In the genomic region with DNA sequence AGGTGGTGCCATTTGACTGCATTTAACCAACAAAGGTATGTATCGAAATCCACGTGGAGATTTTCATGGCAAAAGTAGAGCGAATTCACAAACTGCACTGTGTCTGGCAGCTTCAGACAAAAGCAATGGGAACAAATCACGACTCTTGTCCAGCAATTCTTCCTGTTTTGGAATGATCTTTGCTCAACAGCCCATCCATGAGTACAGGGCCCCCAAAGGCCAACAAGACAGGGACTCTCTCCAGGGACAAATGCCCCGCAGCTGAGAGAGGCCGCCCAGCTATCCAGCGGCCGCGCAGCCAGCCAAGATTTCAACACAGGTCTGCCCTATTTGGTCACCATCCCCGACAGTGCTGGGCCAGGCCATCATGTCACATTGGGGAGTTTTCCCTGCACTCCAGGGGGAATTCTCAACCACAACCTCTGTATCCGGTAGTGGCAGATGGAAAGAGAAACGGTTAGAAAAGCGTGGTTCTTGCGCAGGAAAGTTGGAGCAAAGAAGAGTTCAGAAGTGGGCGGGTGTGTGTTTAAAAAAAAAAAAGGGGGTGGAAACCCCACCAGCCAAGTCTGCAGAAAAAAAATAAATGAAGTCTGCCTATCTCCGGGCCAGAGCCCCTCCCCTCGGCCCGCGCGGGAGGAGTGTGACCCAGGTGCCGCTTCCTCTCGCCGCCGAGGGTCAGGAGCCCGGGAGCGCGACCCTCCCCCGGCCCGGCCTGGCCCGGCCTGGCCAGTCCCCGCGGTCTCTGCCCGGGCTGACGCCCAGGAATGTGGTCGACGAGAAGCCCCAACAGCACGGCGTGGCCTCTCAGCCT, we compare ENCODE assay signal across 8 cellular contexts. TPM values are rescaled to one million over a fixed set of nuclear protein-coding genes. Genes with fewer than 3 reads are reported as not detected.
DNase-seq lines count a peak whose midpoint lies in the region; ATAC-seq and TF ChIP-seq lines count a peak whose summit lies in the region.

A gene with protein sequence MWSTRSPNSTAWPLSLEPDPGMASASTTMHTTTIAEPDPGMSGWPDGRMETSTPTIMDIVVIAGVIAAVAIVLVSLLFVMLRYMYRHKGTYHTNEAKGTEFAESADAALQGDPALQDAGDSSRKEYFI (plus strand): TSS at position 659 of the 811 bp plus-strand sequence. CDS start 106 bp downstream, at position 765.

- H3K9me3 ChIP-seq in ectodermal cell (ENCODE audit: control insufficient read depth, low read length) = no peaks in the 10 kb centered on the region
- H3K9me3 ChIP-seq in lower lobe of right lung = no peaks in the 10 kb centered on the region

- peak within 1 kb of the TSS; percentile 99 to 100 for H3K27ac Mint-ChIP-seq in stimulated activated naive CD8-positive, alpha-beta T cell treated with anti-CD3 and anti-CD28 coated beads, Interleukin-15, amount 100 ng/mL, for 72 hours

- TF ChIP-seq CTCF in BJ (IDR thresholded peaks at IDR 0.05; ENCODE audit: insufficient read depth, low read depth, low read length) (no peak), lower lobe of right lung (IDR thresholded peaks at IDR 0.05) (no peak)

- H3K9me3 Mint-ChIP-seq in stimulated activated naive CD8-positive, alpha-beta T cell treated with anti-CD3 and anti-CD28 coated beads, Interleukin-15, amount 100 ng/mL, for 72 hours = peaks cover 4 to 5% of the 10 kb centered on the region in 2 donors

- H3K36me3 ChIP-seq in BJ (ENCODE audit: control insufficient read depth, insufficient read depth, low read length) (peaks cover 3% of the 10 kb centered on the region), ectodermal cell (ENCODE audit: control insufficient read depth, insufficient read depth, low read length) (no peaks in the 10 kb centered on the region), lower lobe of right lung (no peaks in the 10 kb centered on the region)

- H3K27me3 Mint-ChIP-seq in stimulated activated naive CD8-positive, alpha-beta T cell treated with anti-CD3 and anti-CD28 coated beads, Interleukin-15, amount 100 ng/mL, for 72 hours = no peaks in the 10 kb centered on the region

- H3K27me3 ChIP-seq in BJ (ENCODE audit: control insufficient read depth, insufficient read depth, low read length) (no peaks in the 10 kb centered on the region), ectodermal cell (ENCODE audit: control insufficient read depth, insufficient read depth, low read length, poor library complexity, severe bottlenecking) (peaks cover 7% of the 10 kb centered on the region), lower lobe of right lung (ENCODE audit: low read depth) (no peaks in the 10 kb centered on the region)

- ATAC-seq in GM19351 (IDR thresholded peaks at IDR 0.05; ENCODE audit: unreplicated experiment) (peak; percentile 33), HG03432 (IDR thresholded peaks at IDR 0.05; ENCODE audit: unreplicated experiment) (peak; percentile 48), lower lobe of right lung (peak; percentile 59 to 60)
- ATAC-seq in stimulated activated naive CD8-positive, alpha-beta T cell treated with anti-CD3 and anti-CD28 coated beads, Interleukin-15, amount 100 ng/mL, for 72 hours = peak; percentile 24

- intact Hi-C loops in lower lobe of right lung (cut with DNase I) = no loop called here

- POLR2A ChIA-PET in BJ (lab: Charles Lee) = no interaction called here

- H3K27ac ChIP-seq in ectodermal cell (ENCODE audit: insufficient read depth, low read depth, low read length, poor library complexity, severe bottlenecking) = peak within 1 kb of the TSS; percentile 77
- peak within 1 kb of the TSS; percentile 96 for H3K27ac ChIP-seq in lower lobe of right lung

- H3K4me1 ChIP-seq in ectodermal cell (ENCODE audit: control insufficient read depth, insufficient read depth, low read length) (peaks cover 39% of the 10 kb centered on the region), lower lobe of right lung (peaks cover 54% of the 10 kb centered on the region)

- CTCF ChIA-PET in BJ (lab: Yijun Ruan, JAX) = interaction anchor here (0.8 kb wide), 1 partner anchor 21 kb away, joined by 5 read pairs; no protein-coding TSS in a partner anchor

- peaks cover 55% of the 10 kb centered on the region for H3K4me1 Mint-ChIP-seq in stimulated activated naive CD8-positive, alpha-beta T cell treated with anti-CD3 and anti-CD28 coated beads, Interleukin-15, amount 100 ng/mL, for 72 hours

- WGBS in ectodermal cell, 2 experiments = 13% methylated on average over 38 of the region's 38 CpGs

- H3K4me3 Mint-ChIP-seq in stimulated activated naive CD8-positive, alpha-beta T cell treated with anti-CD3 and anti-CD28 coated beads, Interleukin-15, amount 100 ng/mL, for 72 hours = peak within 1 kb of the TSS; percentile 97 to 98

- no peak for DNase-seq in BJ (ENCODE audit: low read depth)
- peak in 3 of 4 experiments; percentile 15 to 35 (median 24) for DNase-seq in activated CD4-positive, CD25-positive, alpha-beta regulatory T cell (lab: John Stamatoyannopoulos, UW)
- DNase-seq in lower lobe of right lung = peak; percentile 76
- DNase-seq in stimulated activated naive CD8-positive, alpha-beta T cell treated with anti-CD3 and anti-CD28 coated beads, Interleukin-15, amount 100 ng/mL, for 72 hours = peak; percentile 43 to 63
- DNase-seq in globus pallidus (ENCODE audit: low spot score) = no peak

- peak within 1 kb of the TSS; percentile 50 for H3K4me3 ChIP-seq in BJ (ENCODE audit: low read depth, low read length)
- H3K4me3 ChIP-seq in ectodermal cell (ENCODE audit: insufficient read depth, low read depth, low read length) = peak within 1 kb of the TSS; percentile 65
- H3K4me3 ChIP-seq in lower lobe of right lung = peak within 1 kb of the TSS; percentile 71

RNA-seq across cellular contexts. Expression of the gene that starts here (rescaled TPM):
- polyA plus RNA-seq in BJ (2011; rRNA removed) = 164 and 236 TPM in 2 replicates
- polyA minus RNA-seq in BJ (2011; rRNA and poly(A)+ RNA removed) = 83.8 and 133 TPM in 2 replicates
- 54.9 TPM for polyA plus RNA-seq in ectodermal cell (2013, experiment 1 of 4)
- polyA plus RNA-seq in ectodermal cell (2013, experiment 2 of 4) = 40.8 TPM
- 45.2 TPM for polyA plus RNA-seq in ectodermal cell (2013, experiment 3 of 4)
- 50.6 TPM for polyA plus RNA-seq in ectodermal cell (2013, experiment 4 of 4)
- total RNA-seq in lower lobe of right lung = 92.6 TPM

Comparison
In these comparisons a context has a peak if more than half of its experiments do, and no peak if none do; other contexts are left out.
1. DNase-seq: peak in activated CD4-positive, CD25-positive, alpha-beta regulatory T cell (3 of 4), lower lobe of right lung (single experiment) and stimulated activated naive CD8-positive, alpha-beta T cell treated with anti-CD3 and anti-CD28 coated beads, Interleukin-15, amount 100 ng/mL, for 72 hours (2 of 2); none in BJ (single experiment) and globus pallidus (single experiment).
2. Peak in every context shown above with its lines, with median percentiles within 50 percentile points of each other: H3K4me3 ChIP-seq and ATAC-seq.